In the genomic region with DNA sequence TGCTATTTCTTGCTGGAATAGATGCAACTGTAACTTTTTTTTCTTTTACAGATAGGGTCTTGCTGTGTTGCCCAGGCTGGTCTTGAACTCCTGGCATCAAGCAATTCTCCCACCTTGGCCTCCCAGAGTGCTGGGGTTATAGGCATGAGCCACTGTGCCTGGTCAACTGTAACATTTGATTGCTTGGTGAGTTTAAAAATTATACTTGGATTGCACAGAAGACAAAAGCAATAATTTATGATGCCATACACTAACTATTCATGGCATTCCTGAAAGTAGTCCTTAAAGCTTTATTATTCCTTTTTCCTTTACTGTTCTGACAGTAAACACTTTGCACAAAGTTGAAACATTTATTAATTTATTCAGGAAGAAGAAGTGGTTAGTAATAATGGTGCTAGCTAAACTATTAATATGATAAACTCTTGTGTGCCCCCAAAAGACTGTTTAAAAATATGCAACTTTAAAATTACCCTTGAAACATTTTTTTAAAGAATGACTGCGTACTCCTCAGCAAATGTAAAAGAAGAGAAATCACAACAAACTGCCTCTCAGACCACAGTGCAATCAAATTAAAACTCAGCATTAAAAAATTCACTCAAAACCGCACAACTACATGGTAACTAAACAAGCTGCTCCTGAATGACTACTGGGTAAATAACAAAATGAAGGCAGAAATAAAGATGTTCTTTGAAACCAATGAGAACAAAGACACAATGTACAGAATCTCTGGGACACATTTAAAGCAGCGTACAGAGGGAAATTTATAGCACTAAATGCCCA, we compare ENCODE assay signal across 18 cellular contexts. TPM values are rescaled to one million over a fixed set of nuclear protein-coding genes. Genes with fewer than 3 reads are reported as not detected.
DNase-seq lines count a peak whose midpoint lies in the region; ATAC-seq and TF ChIP-seq lines count a peak whose summit lies in the region.
"Had no signal": no experiment of that assay in that cellular context is flagged by ENCODE, and none has a peak within 500 bp of the region (broad histone marks: within the 10 kb centered on the region; RNA-seq: fewer than 3 reads in every experiment).

No MANE protein-coding gene starts in this region.

- H3K4me2 ChIP-seq in PC-3 (ENCODE audit: low read length): no peak overlapping the region

- no peaks in the 10 kb centered on the region for H3K9me2 ChIP-seq in PC-3 (replicated peaks; ENCODE audit: low read length)

- WGBS in heart left ventricle, 4 donors: 71 to 79% (median 74%) methylated on average over 3 of the region's 3 CpGs

- BruUV-seq in PC-3 (replicated peaks; lab: Mats Ljungman, UMichigan): no TSS peak

- no peaks in the 10 kb centered on the region for H3F3A ChIP-seq in PC-3 (ENCODE audit: low read length, unreplicated experiment)

- ATAC-seq in heart left ventricle (no peak), PC-3 (no peak), HG02870 (IDR thresholded peaks at IDR 0.05; ENCODE audit: unreplicated experiment) (no peak), GM21423 (IDR thresholded peaks at IDR 0.05; ENCODE audit: unreplicated experiment) (no peak)
- no peak for ATAC-seq in CD4-positive, alpha-beta T cell (ENCODE audit: poor library complexity)
- ATAC-seq: HCT116 had no signal

- peak overlapping the region in 3 of 12 donors; percentile 17 to 37 (median 35) for H3K4me3 ChIP-seq in heart left ventricle
- no peak overlapping the region for H3K4me3 ChIP-seq in right atrium auricular region
- no peak overlapping the region for H3K4me3 ChIP-seq in PC-3 (ENCODE audit: low read length)
- H3K4me3 ChIP-seq: GM23248 had no signal

- H3K9me3 ChIP-seq in heart left ventricle: no peaks in the 10 kb centered on the region
- H3K9me3 ChIP-seq in right atrium auricular region: no peaks in the 10 kb centered on the region
- H3K9me3 ChIP-seq in PC-3 (ENCODE audit: low read length): no peaks in the 10 kb centered on the region
- no peaks in the 10 kb centered on the region for H3K9me3 ChIP-seq in CD4-positive, alpha-beta T cell (ENCODE audit: control insufficient read depth, low read length)

- no peak overlapping the region for H3K4me3 Mint-ChIP-seq in CD4-positive, alpha-beta T cell
- H3K4me3 Mint-ChIP-seq: CD14-positive monocyte had no signal

- H3K79me2 ChIP-seq in PC-3 (ENCODE audit: low read length): no peaks in the 10 kb centered on the region

- peaks cover 11% of the 10 kb centered on the region for H3K27me3 Mint-ChIP-seq in CD4-positive, alpha-beta T cell

- CTCF ChIA-PET in PC-3 (lab: Charles Lee): no interaction called here
- CTCF ChIA-PET in CD4-positive, alpha-beta T cell (lab: Charles Lee): interaction anchor here (1.2 kb wide), 2 partner anchors 9 to 21 kb away, joined by 3 read pairs; no protein-coding TSS in a partner anchor

- H3K9ac ChIP-seq in PC-3 (ENCODE audit: low read length): no peak overlapping the region
- H3K9ac ChIP-seq: GM23248 had no signal

- H4K20me1 ChIP-seq in PC-3 (ENCODE audit: low read length): no peaks in the 10 kb centered on the region

- no peak overlapping the region for H3K27ac Mint-ChIP-seq in CD4-positive, alpha-beta T cell
- H3K27ac Mint-ChIP-seq: CD14-positive monocyte had no signal

- H3K36me3 Mint-ChIP-seq in CD4-positive, alpha-beta T cell (ENCODE audit: low read depth): no peaks in the 10 kb centered on the region
- H3K36me3 Mint-ChIP-seq: CD14-positive monocyte had no signal

- H3K4me1 Mint-ChIP-seq in CD4-positive, alpha-beta T cell (ENCODE audit: low read depth): no peaks in the 10 kb centered on the region
- H3K4me1 Mint-ChIP-seq: CD14-positive monocyte had no signal

- no peaks in the 10 kb centered on the region for H3K9me3 Mint-ChIP-seq in CD4-positive, alpha-beta T cell

- DNase-seq in heart left ventricle: no peak
- DNase-seq in right atrium auricular region (ENCODE audit: low spot score): no peak
- DNase-seq in PC-3: peak; percentile 20
- peak; percentile 31 for DNase-seq in amniotic epithelial cell (ENCODE audit: low read depth)
- DNase-seq in renal cortical epithelial cell (ENCODE audit: low read depth): peak; percentile 62
- no peak for DNase-seq in CD4-positive, alpha-beta T cell
- DNase-seq: GDM1, GM23248, KBM-7, NCI-H1105 treated with DMSO at 0.1 percent for 48 hours, NCI-H1694 treated with DMSO at 0.1 percent for 48 hours, NCI-H2227 treated with DMSO at 0.1 percent for 48 hours, NCI-H524 treated with DMSO at 0.1 percent for 48 hours had no signal

- H3K27ac ChIP-seq in heart left ventricle (peak overlapping the region in 8 of 12 donors; percentile 6 to 59 (median 30)), right atrium auricular region (peak overlapping the region in 1 of 2 donors; percentile 6), PC-3 (ENCODE audit: low read length) (no peak overlapping the region)
- H3K27ac ChIP-seq in CD4-positive, alpha-beta T cell (ENCODE audit: low read depth, low read length): no peak overlapping the region
- H3K27ac ChIP-seq: 22Rv1, GM23248 had no signal

- H3K4me1 ChIP-seq in heart left ventricle (peaks cover 0 to 14% (median 0%) of the 10 kb centered on the region in 12 donors), right atrium auricular region (no peaks in the 10 kb centered on the region), PC-3 (ENCODE audit: insufficient read depth, low read length) (no peaks in the 10 kb centered on the region)

- POLR2A ChIA-PET in PC-3 (lab: Charles Lee; ENCODE audit: unreplicated experiment): no interaction called here
- POLR2A ChIA-PET in CD4-positive, alpha-beta T cell (lab: Charles Lee): no interaction called here

- intact Hi-C loops in heart left ventricle (cut with DNase I) (no loop called here), PC-3 (cut with micrococcal nuclease) (no loop called here)
- intact Hi-C loops in CD4-positive, alpha-beta T cell (cut with DNase I, micrococcal nuclease): no loop called here

- H3K36me3 ChIP-seq in heart left ventricle (no peaks in the 10 kb centered on the region), right atrium auricular region (no peaks in the 10 kb centered on the region), PC-3 (ENCODE audit: low read depth, low read length) (no peaks in the 10 kb centered on the region)

- no peak for TF ChIP-seq CTCF in heart left ventricle (IDR thresholded peaks at IDR 0.05)
- TF ChIP-seq CTCF in right atrium auricular region (IDR thresholded peaks at IDR 0.05): no peak
- no peak for TF ChIP-seq CTCF in PC-3 (conservative IDR thresholded peaks at IDR 0.05; ENCODE audit: low read depth, low read length)
- no peak for TF ChIP-seq CTCF in CD4-positive, alpha-beta T cell (IDR thresholded peaks at IDR 0.05)

- no peak overlapping the region for H2AFZ ChIP-seq in PC-3 (ENCODE audit: low read length)
- H2AFZ ChIP-seq: GM23248 had no signal

- no peak for TF ChIP-seq POLR2A in heart left ventricle (IDR thresholded peaks at IDR 0.05)

- H3K27me3 ChIP-seq in heart left ventricle: no peaks in the 10 kb centered on the region
- H3K27me3 ChIP-seq in right atrium auricular region: no peaks in the 10 kb centered on the region
- H3K27me3 ChIP-seq in PC-3 (ENCODE audit: low read length): no peaks in the 10 kb centered on the region
- no peaks in the 10 kb centered on the region for H3K27me3 ChIP-seq in CD4-positive, alpha-beta T cell (ENCODE audit: control insufficient read depth, insufficient read depth, low read length)

RNA-seq across cellular contexts. Expression of gene PTPRB, which starts 8.3 kb away (rescaled TPM):
- 10 to 100 TPM; 27.3 to 41.5 (median 34.7) TPM for total RNA-seq in heart left ventricle
- 10 to 100 TPM; 17.0 to 19.3 TPM for polyA plus RNA-seq in heart left ventricle
- 10 to 100 TPM; 22.0 to 26.1 TPM for total RNA-seq in right atrium auricular region
- 0.46 and 0.66 TPM in 2 replicates for total RNA-seq in PC-3 (2014; rRNA removed)
- total RNA-seq in renal cortical epithelial cell: 5.4 and 5.7 TPM in 2 replicates
- not detected for total RNA-seq in CD4-positive, alpha-beta T cell
- polyA plus RNA-seq: CD14-positive monocyte had no signal

Comparison
In these comparisons a context has a peak if more than half of its experiments do, and no peak if none do; other contexts are left out.
1. DNase-seq: peak in PC-3 (single experiment), amniotic epithelial cell (single experiment) and renal cortical epithelial cell (single experiment); none in heart left ventricle (0 of 5), right atrium auricular region (single experiment) and CD4-positive, alpha-beta T cell (0 of 10).
2. H3K27ac ChIP-seq: peak in heart left ventricle (8 of 12); none in PC-3 (single experiment) and CD4-positive, alpha-beta T cell (single experiment).